8 cellular contexts compared by ENCODE assay signal in the genomic region with DNA sequence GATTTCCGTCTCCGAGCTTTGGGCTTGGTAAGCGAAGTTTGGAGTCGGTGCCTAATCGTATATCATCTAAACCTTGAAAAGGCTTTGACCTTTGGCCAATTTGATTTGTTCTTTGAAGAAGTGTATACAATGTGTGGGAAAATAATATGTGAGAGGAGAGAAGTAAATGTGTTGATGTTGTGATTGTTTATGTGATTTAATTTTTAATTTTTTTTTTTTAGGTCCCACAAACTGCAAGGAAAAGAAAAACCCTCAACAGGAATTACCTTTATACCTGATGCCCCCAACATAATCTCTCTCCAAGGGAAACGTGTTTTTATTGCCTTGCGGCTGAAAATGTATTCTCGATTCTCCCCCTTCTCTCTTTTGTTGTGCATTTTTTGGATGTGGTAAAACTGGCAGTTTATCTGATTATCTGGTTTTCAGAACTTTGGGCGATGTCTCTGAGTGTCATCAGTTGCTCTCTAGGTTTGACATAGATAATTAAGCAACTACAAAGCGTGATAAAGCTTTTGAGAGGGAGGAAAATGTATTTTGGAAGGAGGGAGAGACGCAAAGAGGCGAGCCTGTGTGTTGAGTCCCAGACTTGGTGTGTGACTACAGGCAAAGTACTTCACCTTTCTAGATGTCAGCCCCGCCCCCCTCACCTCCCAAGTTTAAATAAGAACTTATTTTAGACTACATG. TPM values are rescaled to one million over a fixed set of nuclear protein-coding genes. Genes with fewer than 3 reads are reported as not detected.
DNase-seq lines count a peak whose midpoint lies in the region; ATAC-seq and TF ChIP-seq lines count a peak whose summit lies in the region.

No MANE protein-coding gene starts in this region.

- intact Hi-C loops in CD4-positive, alpha-beta T cell (cut with DNase I, micrococcal nuclease) = loop anchor here in 1 of 2 experiments (1.0 to 5.0 kb wide), 6 partner anchors 18 to 542 kb away; no protein-coding TSS in a partner anchor

- no peaks in the 10 kb centered on the region for H3K4me1 ChIP-seq in iPS DF 6.9 (ENCODE audit: control insufficient read depth, insufficient read depth, low read length)

- ATAC-seq in CD4-positive, alpha-beta T cell (ENCODE audit: poor library complexity) = peak; percentile 6
- ATAC-seq in HG02981 (IDR thresholded peaks at IDR 0.05; ENCODE audit: unreplicated experiment) = no peak
- ATAC-seq in GM21526 (IDR thresholded peaks at IDR 0.05; ENCODE audit: low FRiP score, unreplicated experiment) = no peak

- no peaks in the 10 kb centered on the region for H3K27me3 ChIP-seq in CD4-positive, alpha-beta T cell (ENCODE audit: control insufficient read depth, insufficient read depth, low read length)
- no peaks in the 10 kb centered on the region for H3K27me3 ChIP-seq in iPS DF 6.9 (ENCODE audit: control insufficient read depth, insufficient read depth, low read length)

- peak; percentile 29 for TF ChIP-seq CTCF in CD4-positive, alpha-beta T cell (IDR thresholded peaks at IDR 0.05)
- no peak for TF ChIP-seq CTCF in NB4 (IDR thresholded peaks at IDR 0.05; ENCODE audit: low read depth, low read length)

- peak overlapping the region; percentile 85 for H3K4me3 Mint-ChIP-seq in CD4-positive, alpha-beta T cell

- POLR2A ChIA-PET in CD4-positive, alpha-beta T cell (lab: Charles Lee) = interaction anchor here (0.6 to 1.9 kb wide), 24 partner anchors 10 to 542 kb away, joined by 3 to 20 read pairs (median 4); a partner anchor contains a TSS

- peaks cover 44% of the 10 kb centered on the region for H3K4me1 Mint-ChIP-seq in CD4-positive, alpha-beta T cell (ENCODE audit: low read depth)

- no peaks in the 10 kb centered on the region for H3K36me3 ChIP-seq in iPS DF 6.9 (ENCODE audit: control insufficient read depth, insufficient read depth, low read length)

- DNase-seq in CD4-positive, alpha-beta T cell = peak in 9 of 10 experiments; percentile 10 to 57 (median 30)
- peak; percentile 21 for DNase-seq in NB4 (ENCODE audit: low read depth)
- DNase-seq in activated naive CD4-positive, alpha-beta T cell treated with anti-CD3 and anti-CD28 coated beads, Interleukin-2, amount 50 U/mL, for 16 hours = peak; percentile 34
- no peak for DNase-seq in iPS DF 6.9 (ENCODE audit: low read depth, low spot score)
- DNase-seq in stimulated activated CD4-positive, alpha-beta T cell treated with anti-CD3 and anti-CD28 coated beads, Interleukin-1b, Interleukin-23, amount 100 ng/mL, for 4 hours (ENCODE audit: low read depth in 2 of 2) = peak; percentile 12 to 18
- DNase-seq in HCEC 1CT = no peak

- H3K4me3 ChIP-seq in NB4 (ENCODE audit: low read depth, low read length) (peak overlapping the region; percentile 60), iPS DF 6.9 (ENCODE audit: low read length) (peak overlapping the region; percentile 90; the same call in 1 of the 2 replicates)

- no CpG with 5 or more reads among the region's 13 CpGs for WGBS in iPS DF 6.9 (ENCODE audit: insufficient coverage, insufficient read length)

- H3K9me3 Mint-ChIP-seq in CD4-positive, alpha-beta T cell = no peaks in the 10 kb centered on the region

- no peaks in the 10 kb centered on the region for H3K9me3 ChIP-seq in CD4-positive, alpha-beta T cell (ENCODE audit: control insufficient read depth, low read length)
- no peaks in the 10 kb centered on the region for H3K9me3 ChIP-seq in iPS DF 6.9 (ENCODE audit: control insufficient read depth, insufficient read depth, low read length)

- H3K27ac ChIP-seq in CD4-positive, alpha-beta T cell (ENCODE audit: low read depth, low read length) = peak overlapping the region; percentile 91
- no peak overlapping the region for H3K27ac ChIP-seq in iPS DF 6.9 (ENCODE audit: low read length)

- peak overlapping the region; percentile 91 for H3K27ac Mint-ChIP-seq in CD4-positive, alpha-beta T cell

- CTCF ChIA-PET in CD4-positive, alpha-beta T cell (lab: Charles Lee) = interaction anchor here (1.0 to 1.9 kb wide), 6 partner anchors 11 to 199 kb away, joined by 4 to 6 read pairs (median 5); a partner anchor contains a TSS

- TF ChIP-seq POLR2A in NB4 (IDR thresholded peaks at IDR 0.05; ENCODE audit: extremely low read depth, insufficient read length) = no peak

- peaks cover 30% of the 10 kb centered on the region for H3K36me3 Mint-ChIP-seq in CD4-positive, alpha-beta T cell (ENCODE audit: low read depth)

- H3K27me3 Mint-ChIP-seq in CD4-positive, alpha-beta T cell = no peaks in the 10 kb centered on the region

RNA-seq across cellular contexts. Expression of a gene that starts 0.9 kb away (rescaled TPM):
- 100 to 1,000 TPM; 121 to 126 TPM for total RNA-seq in CD4-positive, alpha-beta T cell

Comparison
In these comparisons a context has a peak if more than half of its experiments do, and no peak if none do; other contexts are left out.
1. DNase-seq: peak in CD4-positive, alpha-beta T cell (9 of 10), NB4 (single experiment), activated naive CD4-positive, alpha-beta T cell treated with anti-CD3 and anti-CD28 coated beads, Interleukin-2, amount 50 U/mL, for 16 hours (single experiment) and stimulated activated CD4-positive, alpha-beta T cell treated with anti-CD3 and anti-CD28 coated beads, Interleukin-1b, Interleukin-23, amount 100 ng/mL, for 4 hours (2 of 2); none in iPS DF 6.9 (single experiment) and HCEC 1CT (single experiment).